ENCODE assay signal across 24 cellular contexts in genomic region chr19:36891768-36892357, GRCh38. TPM values are rescaled to one million over a fixed set of nuclear protein-coding genes. Genes with fewer than 3 reads are reported as not detected.
DNase-seq lines count a peak whose midpoint lies in the region; TF ChIP-seq lines count a peak whose summit lies in the region.
"Had no signal": no experiment of that assay in that cellular context is flagged by ENCODE, and none has a peak within 500 bp of the region (broad histone marks: within the 10 kb centered on the region; RNA-seq: fewer than 3 reads in every experiment).

No MANE protein-coding gene starts in this region.

- peaks cover 57% of the 10 kb centered on the region for H3K9me3 Mint-ChIP-seq in glutamatergic neuron (ENCODE audit: unreplicated experiment)

- TF ChIP-seq CTCF in GM10266 (IDR thresholded peaks at IDR 0.05; ENCODE audit: control insufficient read depth, insufficient read depth, low read depth, missing control alignments) (no peak), glutamatergic neuron (IDR thresholded peaks at IDR 0.05; ENCODE audit: partially characterized antibody, unreplicated experiment) (no peak)

- H3K4me1 Mint-ChIP-seq in glutamatergic neuron (ENCODE audit: low read depth, unreplicated experiment): no peaks in the 10 kb centered on the region
- H3K4me1 Mint-ChIP-seq: activated CD4-positive, alpha-beta T cell treated with anti-CD3 and anti-CD28 coated beads, Interleukin-2, amount 10 ng/mL, durations not matched to agents 24 days and 14 days; activated naive CD4-positive, alpha-beta T cell treated with anti-CD3 and anti-CD28 coated beads, Interleukin-2, amount 10 ng/mL, durations not matched to agents 7 days and 5 days had no signal

- no peak overlapping the region for H3K27ac Mint-ChIP-seq in glutamatergic neuron (ENCODE audit: unreplicated experiment)
- H3K27ac Mint-ChIP-seq: activated CD4-positive, alpha-beta T cell treated with anti-CD3 and anti-CD28 coated beads, Interleukin-2, amount 10 ng/mL, durations not matched to agents 24 days and 14 days; activated naive CD4-positive, alpha-beta T cell treated with anti-CD3 and anti-CD28 coated beads, Interleukin-2, amount 10 ng/mL, durations not matched to agents 7 days and 5 days; activated T-cell treated with anti-CD3 and anti-CD28 coated beads, Interleukin-2, amount 50 U/mL, for 72 hours had no signal

- H3K36me3 Mint-ChIP-seq in glutamatergic neuron (ENCODE audit: unreplicated experiment): peaks cover 77% of the 10 kb centered on the region

- H3K4me3 Mint-ChIP-seq in glutamatergic neuron (ENCODE audit: unreplicated experiment): no peak overlapping the region
- H3K4me3 Mint-ChIP-seq: activated CD4-positive, alpha-beta T cell treated with anti-CD3 and anti-CD28 coated beads, Interleukin-2, amount 10 ng/mL, durations not matched to agents 24 days and 14 days; activated naive CD4-positive, alpha-beta T cell treated with anti-CD3 and anti-CD28 coated beads, Interleukin-2, amount 10 ng/mL, durations not matched to agents 7 days and 5 days; activated T-cell treated with anti-CD3 and anti-CD28 coated beads, Interleukin-2, amount 50 U/mL, for 72 hours had no signal

- H3K36me3 ChIP-seq in HUES48 (ENCODE audit: control insufficient read depth, insufficient read depth, low read length): peaks cover 40% of the 10 kb centered on the region
- H3K36me3 ChIP-seq in duodenal mucosa (ENCODE audit: control insufficient read depth in 1 of 2, insufficient read depth in 2 of 2, low read length in 2 of 2): peaks cover 30 to 32% of the 10 kb centered on the region in 2 donors
- H3K36me3 ChIP-seq in skeletal muscle tissue (ENCODE audit: control insufficient read depth in 3 of 3, insufficient read depth in 3 of 3, low read length in 3 of 3): peaks cover 43 to 60% (median 52%) of the 10 kb centered on the region in 3 donors

- H3K9ac ChIP-seq in HUES48 (ENCODE audit: low read depth, low read length): no peak overlapping the region
- no peak overlapping the region for H3K9ac ChIP-seq in duodenal mucosa (ENCODE audit: low read depth in 1 of 2, low read length in 2 of 2)
- H3K9ac ChIP-seq in skeletal muscle tissue (ENCODE audit: low read depth in 1 of 3, low read length in 3 of 3): no peak overlapping the region
- H3K9ac ChIP-seq: KMS-11 had no signal

- H3K27me3 ChIP-seq in HUES48 (ENCODE audit: control insufficient read depth, insufficient read depth, low read length): no peaks in the 10 kb centered on the region
- H3K27me3 ChIP-seq in duodenal mucosa (ENCODE audit: control insufficient read depth in 1 of 2, insufficient read depth in 2 of 2, low read length in 2 of 2): no peaks in the 10 kb centered on the region
- H3K27me3 ChIP-seq in skeletal muscle tissue (ENCODE audit: control insufficient read depth in 3 of 3, insufficient read depth in 3 of 3, low read length in 3 of 3): no peaks in the 10 kb centered on the region
- H3K27me3 ChIP-seq: transverse colon had no signal

- no peak overlapping the region for H3K27ac ChIP-seq in HUES48 (ENCODE audit: low read depth, low read length)
- H3K27ac ChIP-seq in duodenal mucosa (ENCODE audit: low read depth, low read length): no peak overlapping the region
- no peak overlapping the region for H3K27ac ChIP-seq in skeletal muscle tissue (ENCODE audit: low read depth, low read length)
- H3K27ac ChIP-seq: KMS-11, lower lobe of right lung, RWPE1, SK-N-MC, transverse colon had no signal

- H3K27me3 Mint-ChIP-seq in glutamatergic neuron (ENCODE audit: unreplicated experiment): peaks cover 4% of the 10 kb centered on the region
- H3K27me3 Mint-ChIP-seq: activated CD4-positive, alpha-beta T cell treated with anti-CD3 and anti-CD28 coated beads, Interleukin-2, amount 10 ng/mL, durations not matched to agents 24 days and 14 days; activated naive CD4-positive, alpha-beta T cell treated with anti-CD3 and anti-CD28 coated beads, Interleukin-2, amount 10 ng/mL, durations not matched to agents 7 days and 5 days had no signal

- H3K4me1 ChIP-seq in HUES48 (ENCODE audit: control insufficient read depth, insufficient read depth, low read length) (no peaks in the 10 kb centered on the region), duodenal mucosa (ENCODE audit: control insufficient read depth in 1 of 2, insufficient read depth in 2 of 2, low read length in 2 of 2) (no peaks in the 10 kb centered on the region), skeletal muscle tissue (ENCODE audit: control insufficient read depth in 3 of 3, insufficient read depth in 3 of 3, low read length in 3 of 3) (no peaks in the 10 kb centered on the region)
- H3K4me1 ChIP-seq: lower lobe of right lung, transverse colon had no signal

- DNase-seq in GM10266 (ENCODE audit: extremely low spot score): no peak
- DNase-seq in NCI-H187 (lab: John Stamatoyannopoulos, UW): no peak
- no peak for DNase-seq in glutamatergic neuron
- DNase-seq: activated CD4-positive, alpha-beta T cell treated with anti-CD3 and anti-CD28 coated beads, Interleukin-2, amount 10 ng/mL, durations not matched to agents 24 days and 14 days; activated naive CD4-positive, alpha-beta T cell treated with anti-CD3 and anti-CD28 coated beads, Interleukin-2, amount 10 ng/mL, durations not matched to agents 7 days and 5 days; activated T-cell treated with anti-CD3 and anti-CD28 coated beads, Interleukin-2, amount 50 U/mL, for 72 hours; aorta; foreskin fibroblast; hypothalamus; islet precursor cell; lower lobe of right lung; NCI-H2171 treated with DMSO at 0.1 percent for 48 hours; NCI-H524 treated with DMSO at 0.1 percent for 48 hours; stimulated activated CD4-positive, alpha-beta T cell treated with anti-CD3 and anti-CD28 coated beads, Interleukin-4, amount 100 ng/mL, for 1 hour; stimulated activated naive CD4-positive, alpha-beta T cell; T-helper 2 cell; transverse colon had no signal

- H3K4me3 ChIP-seq in HUES48 (ENCODE audit: low read depth, low read length): peak overlapping the region; percentile 21; the same call in 1 of the 2 replicates
- H3K4me3 ChIP-seq in duodenal mucosa (ENCODE audit: low read depth in 1 of 2, low read length in 2 of 2): peak overlapping the region; percentile 42 to 54
- peak overlapping the region in 2 of 3 donors; percentile 30 to 45 for H3K4me3 ChIP-seq in skeletal muscle tissue (ENCODE audit: low read length in 3 of 3)
- H3K4me3 ChIP-seq: lower lobe of right lung, SK-N-MC, smooth muscle cell, transverse colon had no signal

- peaks cover 91% of the 10 kb centered on the region for H3K9me3 ChIP-seq in HUES48 (ENCODE audit: control insufficient read depth, insufficient read depth, low read length)
- peaks cover 75 to 90% of the 10 kb centered on the region in 2 donors for H3K9me3 ChIP-seq in duodenal mucosa (ENCODE audit: control insufficient read depth in 1 of 2, low read length in 2 of 2)
- peaks cover 52 to 79% (median 53%) of the 10 kb centered on the region in 3 donors for H3K9me3 ChIP-seq in skeletal muscle tissue (ENCODE audit: control insufficient read depth in 3 of 3, low read length in 3 of 3)

RNA-seq across cellular contexts. Expression of gene ZNF829, which starts 24.2 kb away (rescaled TPM):
- total RNA-seq in skeletal muscle tissue (1.6 TPM), glutamatergic neuron (ENCODE audit: unreplicated experiment) (4.5 TPM)

RNA-seq across cellular contexts. Expression of gene ZNF568, which starts 24.3 kb away (rescaled TPM):
- total RNA-seq in skeletal muscle tissue (23.0 TPM), glutamatergic neuron (ENCODE audit: unreplicated experiment) (9.3 TPM)

RNA-seq across cellular contexts. Expression of gene ZNF345, which starts 41.2 kb away (rescaled TPM):
- total RNA-seq in skeletal muscle tissue (3.7 TPM), glutamatergic neuron (ENCODE audit: unreplicated experiment) (13.2 TPM)

RNA-seq across cellular contexts. Expression of gene ZNF790, which starts 53.7 kb away (rescaled TPM):
- total RNA-seq in skeletal muscle tissue (9.4 TPM), glutamatergic neuron (ENCODE audit: unreplicated experiment) (13.3 TPM)
